12 cellular contexts compared by ENCODE assay signal in genomic region chr18:32974421-32975165, GRCh38.
DNase-seq lines count a peak whose midpoint lies in the region; ATAC-seq and TF ChIP-seq lines count a peak whose summit lies in the region.
"Had no signal": no experiment of that assay in that cellular context is flagged by ENCODE, and none has a peak within 500 bp of the region (broad histone marks: within the 10 kb centered on the region; RNA-seq: fewer than 3 reads in every experiment).

No MANE protein-coding gene starts in this region.

- no peaks in the 10 kb centered on the region for H3K36me3 Mint-ChIP-seq in activated CD8-positive, alpha-beta T cell treated with anti-CD3 and anti-CD28 coated beads, Interleukin-2, amount 10 ng/mL, durations not matched to agents 7 days and 5 days (ENCODE audit: low read depth)
- H3K36me3 Mint-ChIP-seq: stimulated activated naive B cell treated with anti-CD40 and anti-IgM and Interleukin-4, amounts not matched to agents 10 μg/mL and 1 μg/mL and 100 μg/mL, for 72 hours had no signal

- no peak overlapping the region for H3K4me3 ChIP-seq in stomach
- H3K4me3 ChIP-seq: cardiac muscle cell had no signal

- POLR2A ChIA-PET in activated CD8-positive, alpha-beta T cell treated with anti-CD3 and anti-CD28 coated beads, Interleukin-2, amount 10 ng/mL, durations not matched to agents 7 days and 5 days (lab: Charles Lee): no interaction called here

- CTCF ChIA-PET in activated CD8-positive, alpha-beta T cell treated with anti-CD3 and anti-CD28 coated beads, Interleukin-2, amount 10 ng/mL, durations not matched to agents 7 days and 5 days (lab: Charles Lee): no interaction called here

- no peaks in the 10 kb centered on the region for H3K9me3 ChIP-seq in stomach

- H3K27ac Mint-ChIP-seq in activated CD8-positive, alpha-beta T cell treated with anti-CD3 and anti-CD28 coated beads, Interleukin-2, amount 10 ng/mL, durations not matched to agents 7 days and 5 days: no peak overlapping the region
- H3K27ac Mint-ChIP-seq: stimulated activated naive B cell treated with anti-CD40 and anti-IgM and Interleukin-4, amounts not matched to agents 10 μg/mL and 1 μg/mL and 100 μg/mL, for 72 hours had no signal

- ATAC-seq in GM19351 (IDR thresholded peaks at IDR 0.05; ENCODE audit: unreplicated experiment): peak; percentile 93
- ATAC-seq in HG03097 (IDR thresholded peaks at IDR 0.05; ENCODE audit: low FRiP score, unreplicated experiment): peak; percentile 80
- no peak for ATAC-seq in activated CD8-positive, alpha-beta T cell treated with anti-CD3 and anti-CD28 coated beads, Interleukin-2, amount 10 ng/mL, durations not matched to agents 7 days and 5 days
- ATAC-seq: HepG2 had no signal

- no peak overlapping the region for H3K27ac ChIP-seq in stomach
- H3K27ac ChIP-seq: cardiac muscle cell had no signal

- intact Hi-C loops in stomach (cut with DNase I; ENCODE audit: low total_unique reads): no loop called here

- in situ Hi-C loops in ACHN (cut with HindIII; ENCODE audit: low pct_ligation_motif_present, low pct_unique_long_range_greater_than_20kb, low sequenced_read_pairs): no loop called here

- no peaks in the 10 kb centered on the region for H3K36me3 ChIP-seq in stomach
- H3K36me3 ChIP-seq: cardiac muscle cell had no signal

- DNase-seq in ACHN (peak; percentile 43), NCI-H69 (lab: John Stamatoyannopoulos, UW) (peak; percentile 92), cerebellar cortex (ENCODE audit: low spot score) (no peak), stomach (no peak)
- no peak for DNase-seq in activated CD8-positive, alpha-beta T cell treated with anti-CD3 and anti-CD28 coated beads, Interleukin-2, amount 10 ng/mL, durations not matched to agents 7 days and 5 days
- no peak for DNase-seq in NK-92 treated with Interleukin-12 subunit alpha and Interleukin-12 subunit beta, amount 100 ng/mL, for 24 hours (lab: John Stamatoyannopoulos, UW)
- DNase-seq: SHP77 treated with DMSO at 0.1 percent for 48 hours; stimulated activated naive B cell treated with anti-CD40 and anti-IgM and Interleukin-4, amounts not matched to agents 10 μg/mL and 1 μg/mL and 100 μg/mL, for 72 hours had no signal

- no peaks in the 10 kb centered on the region for H3K4me1 ChIP-seq in stomach

- no peaks in the 10 kb centered on the region for H3K27me3 ChIP-seq in stomach
- H3K27me3 ChIP-seq: cardiac muscle cell had no signal

- no peaks in the 10 kb centered on the region for H3K4me1 Mint-ChIP-seq in activated CD8-positive, alpha-beta T cell treated with anti-CD3 and anti-CD28 coated beads, Interleukin-2, amount 10 ng/mL, durations not matched to agents 7 days and 5 days (ENCODE audit: low read depth)

- no peaks in the 10 kb centered on the region for H3K27me3 Mint-ChIP-seq in activated CD8-positive, alpha-beta T cell treated with anti-CD3 and anti-CD28 coated beads, Interleukin-2, amount 10 ng/mL, durations not matched to agents 7 days and 5 days (ENCODE audit: low read depth)

- WGBS in stomach, 5 donors: 43 to 57% (median 51%) methylated on average over 4 of the region's 4 CpGs

- H3K9me3 Mint-ChIP-seq in activated CD8-positive, alpha-beta T cell treated with anti-CD3 and anti-CD28 coated beads, Interleukin-2, amount 10 ng/mL, durations not matched to agents 7 days and 5 days (ENCODE audit: insufficient read depth): peaks cover 8% of the 10 kb centered on the region

- no peak overlapping the region for H3K4me3 Mint-ChIP-seq in activated CD8-positive, alpha-beta T cell treated with anti-CD3 and anti-CD28 coated beads, Interleukin-2, amount 10 ng/mL, durations not matched to agents 7 days and 5 days
- H3K4me3 Mint-ChIP-seq: stimulated activated naive B cell treated with anti-CD40 and anti-IgM and Interleukin-4, amounts not matched to agents 10 μg/mL and 1 μg/mL and 100 μg/mL, for 72 hours had no signal

- TF ChIP-seq POLR2A in stomach (IDR thresholded peaks at IDR 0.05): no peak

- TF ChIP-seq EP300 in stomach (IDR thresholded peaks at IDR 0.05): no peak

- no peak for TF ChIP-seq CTCF in stomach (IDR thresholded peaks at IDR 0.05)

Comparison
In these comparisons a context has a peak if more than half of its experiments do, and no peak if none do; other contexts are left out.
1. DNase-seq: peak in ACHN (single experiment) and NCI-H69 (single experiment); none in cerebellar cortex (single experiment), activated CD8-positive, alpha-beta T cell treated with anti-CD3 and anti-CD28 coated beads, Interleukin-2, amount 10 ng/mL, durations not matched to agents 7 days and 5 days (single experiment), NK-92 treated with Interleukin-12 subunit alpha and Interleukin-12 subunit beta, amount 100 ng/mL, for 24 hours (single experiment) and stomach (single experiment).